In genomic region chr10:8665322-8665721, GRCh38 we compare ENCODE assay signal across 19 cellular contexts.
"Had no signal": no experiment of that assay in that cellular context is flagged by ENCODE, and none has a peak within 500 bp of the region (broad histone marks: within the 10 kb centered on the region; RNA-seq: fewer than 3 reads in every experiment).

No MANE protein-coding gene starts in this region.

- DNase-seq: effector memory CD8-positive, alpha-beta T cell; foreskin keratinocyte; kidney; left cardiac atrium; left ventricle myocardium inferior; lower lobe of right lung; mesenchymal stem cell; midbrain; nucleus accumbens; ovary; sigmoid colon; stimulated activated CD4-positive, alpha-beta T cell treated with anti-CD3 and anti-CD28 coated beads, Interleukin-2, amount 100 ng/mL, for 24 hours; stimulated activated CD4-positive, alpha-beta T cell treated with anti-CD3 and anti-CD28 coated beads, Interleukin-4, amount 100 ng/mL, for 4 hours; stimulated activated naive B cell treated with anti-CD40 and anti-IgM and Interleukin-4, amounts not matched to agents 10 μg/mL and 1 μg/mL and 100 μg/mL, for 72 hours; stomach; substantia nigra had no signal

- H3K9me3 Mint-ChIP-seq: effector memory CD8-positive, alpha-beta T cell; natural killer cell treated with Interleukin-12 subunit alpha and Interleukin-12 subunit beta and Interleukin-15 and Interleukin-18, amount 100 ng/mL, for 72 hours; neural progenitor cell had no signal

- H3K27me3 Mint-ChIP-seq: dendritic cell treated with granulocyte-macrophage colony-stimulating factor and Interleukin-4, amounts not matched to agents 40 ng/mL and 50 ng/mL, for 4 days; stimulated activated naive B cell treated with anti-CD40 and anti-IgM and Interleukin-4, amounts not matched to agents 10 μg/mL and 1 μg/mL and 100 μg/mL, for 72 hours had no signal

- H3K4me1 Mint-ChIP-seq: neural progenitor cell; stimulated activated naive B cell treated with anti-CD40 and anti-IgM and Interleukin-4, amounts not matched to agents 10 μg/mL and 1 μg/mL and 100 μg/mL, for 72 hours had no signal

- H3K4me3 Mint-ChIP-seq: dendritic cell treated with granulocyte-macrophage colony-stimulating factor and Interleukin-4, amounts not matched to agents 40 ng/mL and 50 ng/mL, for 4 days; effector memory CD8-positive, alpha-beta T cell; natural killer cell treated with Interleukin-12 subunit alpha and Interleukin-12 subunit beta and Interleukin-15 and Interleukin-18, amount 100 ng/mL, for 72 hours; neural progenitor cell; stimulated activated naive B cell treated with anti-CD40 and anti-IgM and Interleukin-4, amounts not matched to agents 10 μg/mL and 1 μg/mL and 100 μg/mL, for 72 hours had no signal

- H3K27ac Mint-ChIP-seq: dendritic cell treated with granulocyte-macrophage colony-stimulating factor and Interleukin-4, amounts not matched to agents 40 ng/mL and 50 ng/mL, for 4 days; effector memory CD8-positive, alpha-beta T cell; natural killer cell treated with Interleukin-12 subunit alpha and Interleukin-12 subunit beta and Interleukin-15 and Interleukin-18, amount 100 ng/mL, for 72 hours; neural progenitor cell; stimulated activated naive B cell treated with anti-CD40 and anti-IgM and Interleukin-4, amounts not matched to agents 10 μg/mL and 1 μg/mL and 100 μg/mL, for 72 hours had no signal

- ATAC-seq: effector memory CD8-positive, alpha-beta T cell; foreskin keratinocyte; left cardiac atrium; lower lobe of right lung; natural killer cell treated with Interleukin-12 subunit alpha and Interleukin-12 subunit beta and Interleukin-15 and Interleukin-18, amount 100 ng/mL, for 72 hours; stimulated activated naive B cell treated with anti-CD40 and anti-IgM and Interleukin-4, amounts not matched to agents 10 μg/mL and 1 μg/mL and 100 μg/mL, for 72 hours had no signal
